In the genomic region with DNA sequence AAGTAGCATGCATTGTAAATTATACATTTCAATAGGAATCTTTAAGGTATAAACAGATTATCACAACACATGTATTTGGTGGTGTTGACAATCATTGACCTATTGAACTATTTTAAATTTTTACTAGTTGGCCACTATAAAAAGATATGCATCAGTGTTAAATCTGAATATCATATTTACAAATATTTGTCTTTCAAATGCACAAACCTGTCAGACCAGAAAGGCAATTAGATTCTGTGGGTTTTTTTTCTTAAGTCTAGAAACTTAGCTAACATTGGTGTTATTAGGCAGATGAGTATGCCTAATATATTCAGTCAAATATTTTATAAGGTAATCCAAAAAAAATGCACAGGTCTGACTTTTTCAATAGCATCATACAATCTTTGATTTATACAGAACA, we compare ENCODE assay signal across 31 cellular contexts.
"Had no signal": no experiment of that assay in that cellular context is flagged by ENCODE, and none has a peak within 500 bp of the region (broad histone marks: within the 10 kb centered on the region; RNA-seq: fewer than 3 reads in every experiment).

No MANE protein-coding gene starts in this region.

- H3K27me3 ChIP-seq: adrenal gland, body of pancreas, brain microvascular endothelial cell, breast epithelium had no signal

- H3K4me3 ChIP-seq: adrenal gland, body of pancreas, breast epithelium, coronary artery had no signal

- H3K27ac ChIP-seq: adrenal gland, body of pancreas, brain microvascular endothelial cell, breast epithelium, coronary artery, VCaP had no signal

- H3K9me3 ChIP-seq: body of pancreas, breast epithelium had no signal

- ATAC-seq: activated CD8-positive, alpha-beta T cell treated with anti-CD3 and anti-CD28 coated beads for 36 hours; activated naive CD4-positive, alpha-beta T cell treated with anti-CD3 and anti-CD28 coated beads, Interleukin-2, amount 50 U/mL, for 72 hours; activated T-cell treated with anti-CD3 and anti-CD28 coated beads, Interleukin-2, amount 50 U/mL, for 4 hours; activated T-cell treated with anti-CD3 and anti-CD28 coated beads, Interleukin-2, amount 50 U/mL, for 72 hours; activated T-helper 17 cell treated with anti-CD3 and anti-CD28 coated beads, Interleukin-2, amount 50 U/mL, for 72 hours; body of pancreas had no signal

- H3K4me1 ChIP-seq: adrenal gland, body of pancreas, breast epithelium had no signal

- H3K36me3 ChIP-seq: adrenal gland, brain microvascular endothelial cell, breast epithelium had no signal

- DNase-seq: activated B cell treated with CpG ODN at 0.5 μM for 24 hours; activated CD4-positive, alpha-beta memory T cell treated with anti-CD3 and anti-CD28 coated beads for 36 hours; activated CD4-positive, alpha-beta T cell treated with anti-CD3 and anti-CD28 coated beads for 4 hours; activated CD4-positive, alpha-beta T cell treated with anti-CD3 and anti-CD28 coated beads, Interleukin-2, amount 10 ng/mL, durations not matched to agents 24 days and 14 days; activated CD4-positive, alpha-beta T cell treated with anti-CD3 and anti-CD28 coated beads, Interleukin-2, amount 50 U/mL, for 1 hour; activated CD4-positive, alpha-beta T cell treated with anti-CD3 and anti-CD28 coated beads, Interleukin-2, amount 50 U/mL, for 4 hours; activated CD4-positive, CD25-positive, alpha-beta regulatory T cell treated with anti-CD3 and anti-CD28 coated beads, Interleukin-2, amount 50 U/mL, for 72 hours; activated CD8-positive, alpha-beta memory T cell treated with anti-CD3 and anti-CD28 coated beads, Interleukin-2, amount 50 U/mL, for 4 hours; activated CD8-positive, alpha-beta T cell treated with anti-CD3 and anti-CD28 coated beads for 36 hours; activated effector memory CD4-positive, alpha-beta T cell treated with anti-CD3 and anti-CD28 coated beads, Interleukin-2, amount 50 U/mL, for 16 hours; activated gamma-delta T cell treated with Interleukin-2 at 50 U/mL for 16 hours; activated naive CD4-positive, alpha-beta T cell; activated naive CD4-positive, alpha-beta T cell treated with anti-CD3 and anti-CD28 coated beads for 36 hours; activated naive CD4-positive, alpha-beta T cell treated with anti-CD3 and anti-CD28 coated beads, Interleukin-2, amount 50 U/mL, for 16 hours; activated naive CD8-positive, alpha-beta T cell treated with anti-CD3 and anti-CD28 coated beads for 36 hours; activated T-cell treated with anti-CD3 and anti-CD28 coated beads for 4 hours; activated T-cell treated with anti-CD3 and anti-CD28 coated beads, Interleukin-2, amount 50 U/mL, for 1 hour; activated T-cell treated with anti-CD3 and anti-CD28 coated beads, Interleukin-2, amount 50 U/mL, for 4 hours; activated T-cell treated with anti-CD3 and anti-CD28 coated beads, Interleukin-2, amount 50 U/mL, for 72 hours; adrenal gland; amniotic stem cell; aorta; body of pancreas; brain microvascular endothelial cell; central memory CD4-positive, alpha-beta T cell; T-helper 9 cell had no signal
